Comparison of ENCODE assay signal across 8 cellular contexts in genomic region chr4:56129431-56129861, GRCh38.
A peak's percentile ranks its signal among the peaks of the same experiment; 100 is the strongest.
DNase-seq lines count a peak whose midpoint lies in the region; ATAC-seq and TF ChIP-seq lines count a peak whose summit lies in the region.

No MANE protein-coding gene starts in this region.

- in situ Hi-C loops in GM13977 (cut with MboI; ENCODE audit: low pct_unique_long_range_greater_than_20kb, low sequenced_read_pairs, unreplicated experiment) = no loop called here

- TF ChIP-seq POLR2A in esophagus muscularis mucosa (IDR thresholded peaks at IDR 0.05; ENCODE audit: low read depth) = no peak

- H3K27me3 ChIP-seq in dorsolateral prefrontal cortex (no peaks in the 10 kb centered on the region), esophagus muscularis mucosa (no peaks in the 10 kb centered on the region)

- no peaks in the 10 kb centered on the region for H3K4me1 Mint-ChIP-seq in activated T-helper 17 cell treated with anti-CD3 and anti-CD28 coated beads, Interleukin-2, amount 50 U/mL, for 72 hours
- H3K4me1 Mint-ChIP-seq in naive thymus-derived CD8-positive, alpha-beta T cell = no peaks in the 10 kb centered on the region

- H3K27me3 Mint-ChIP-seq in activated T-helper 17 cell treated with anti-CD3 and anti-CD28 coated beads, Interleukin-2, amount 50 U/mL, for 72 hours = peaks cover 11% of the 10 kb centered on the region
- peaks cover 0 to 11% (median 8%) of the 10 kb centered on the region in 5 donors for H3K27me3 Mint-ChIP-seq in naive thymus-derived CD8-positive, alpha-beta T cell

- TF ChIP-seq EP300 in esophagus muscularis mucosa (IDR thresholded peaks at IDR 0.05) = no peak

- H3K4me3 Mint-ChIP-seq in activated T-helper 17 cell treated with anti-CD3 and anti-CD28 coated beads, Interleukin-2, amount 50 U/mL, for 72 hours = no peak overlapping the region
- H3K4me3 Mint-ChIP-seq in naive thymus-derived CD8-positive, alpha-beta T cell = no peak overlapping the region

- intact Hi-C loops in mucosa of descending colon (cut with DNase I, micrococcal nuclease) = no loop called here
- intact Hi-C loops in dorsolateral prefrontal cortex (cut with DNase I) = no loop called here
- intact Hi-C loops in esophagus muscularis mucosa (cut with DNase I) = no loop called here

- no peaks in the 10 kb centered on the region for H3K9me3 ChIP-seq in mucosa of descending colon
- H3K9me3 ChIP-seq in esophagus muscularis mucosa = no peaks in the 10 kb centered on the region

- ATAC-seq in HG03520 (IDR thresholded peaks at IDR 0.05; ENCODE audit: unreplicated experiment) = peak; percentile 67
- ATAC-seq in activated T-helper 17 cell treated with anti-CD3 and anti-CD28 coated beads, Interleukin-2, amount 50 U/mL, for 72 hours (replicated peaks) = peak; percentile 39
- ATAC-seq in mucosa of descending colon = peak; percentile 98
- no peak for ATAC-seq in naive thymus-derived CD8-positive, alpha-beta T cell

- DNase-seq in GM13977 (ENCODE audit: low spot score) (no peak), mucosa of descending colon (peak; percentile 71 to 86 (median 86)), dorsolateral prefrontal cortex (no peak), esophagus muscularis mucosa (ENCODE audit: extremely low spot score) (no peak), NK-92 (lab: John Stamatoyannopoulos, UW; ENCODE audit: unreplicated experiment) (no peak)
- no peak for DNase-seq in naive thymus-derived CD8-positive, alpha-beta T cell

- TF ChIP-seq CTCF in GM13977 (IDR thresholded peaks at IDR 0.05; ENCODE audit: extremely low read depth, insufficient read depth, missing control alignments) (peak; percentile 38), mucosa of descending colon (IDR thresholded peaks at IDR 0.05) (peak; percentile 53), dorsolateral prefrontal cortex (IDR thresholded peaks at IDR 0.05 in 54 of 56, conservative IDR thresholded peaks at IDR 0.05 in 2 of 56; ENCODE audit: low read depth in 1 of 56, partially characterized antibody in 56 of 56) (no peak), esophagus muscularis mucosa (IDR thresholded peaks at IDR 0.05) (no peak)

- POLR2A ChIA-PET in naive thymus-derived CD8-positive, alpha-beta T cell (lab: Charles Lee) = no interaction called here

- no peak overlapping the region for H3K4me3 ChIP-seq in mucosa of descending colon
- H3K4me3 ChIP-seq in dorsolateral prefrontal cortex = no peak overlapping the region
- no peak overlapping the region for H3K4me3 ChIP-seq in esophagus muscularis mucosa

- WGBS in esophagus muscularis mucosa = 54% methylated on average over 7 of the region's 7 CpGs

- H3K36me3 ChIP-seq in mucosa of descending colon (ENCODE audit: low read depth) (no peaks in the 10 kb centered on the region), esophagus muscularis mucosa (no peaks in the 10 kb centered on the region)

- no peak overlapping the region for H3K27ac Mint-ChIP-seq in activated T-helper 17 cell treated with anti-CD3 and anti-CD28 coated beads, Interleukin-2, amount 50 U/mL, for 72 hours
- H3K27ac Mint-ChIP-seq in naive thymus-derived CD8-positive, alpha-beta T cell = no peak overlapping the region

- H3K9me3 Mint-ChIP-seq in activated T-helper 17 cell treated with anti-CD3 and anti-CD28 coated beads, Interleukin-2, amount 50 U/mL, for 72 hours = no peaks in the 10 kb centered on the region
- no peaks in the 10 kb centered on the region for H3K9me3 Mint-ChIP-seq in naive thymus-derived CD8-positive, alpha-beta T cell

- no peaks in the 10 kb centered on the region for H3K36me3 Mint-ChIP-seq in activated T-helper 17 cell treated with anti-CD3 and anti-CD28 coated beads, Interleukin-2, amount 50 U/mL, for 72 hours (ENCODE audit: low read depth)
- H3K36me3 Mint-ChIP-seq in naive thymus-derived CD8-positive, alpha-beta T cell = no peaks in the 10 kb centered on the region

- H3K27ac ChIP-seq in dorsolateral prefrontal cortex = no peak overlapping the region
- H3K27ac ChIP-seq in esophagus muscularis mucosa (replicated peaks in 1 of 4) = no peak overlapping the region

- H3K4me1 ChIP-seq in mucosa of descending colon (ENCODE audit: low read depth) (no peaks in the 10 kb centered on the region), esophagus muscularis mucosa (peaks cover 0 to 3% (median 0%) of the 10 kb centered on the region in 4 donors)

Comparison
In these comparisons a context has a peak if more than half of its experiments do, and no peak if none do; other contexts are left out.
1. DNase-seq: peak in mucosa of descending colon (3 of 3); none in GM13977 (single experiment), naive thymus-derived CD8-positive, alpha-beta T cell (0 of 10), dorsolateral prefrontal cortex (0 of 10), esophagus muscularis mucosa (single experiment) and NK-92 (single experiment).
2. CTCF ChIP-seq: peak in GM13977 (single experiment) and mucosa of descending colon (single experiment); none in dorsolateral prefrontal cortex (0 of 56) and esophagus muscularis mucosa (0 of 3).
3. ATAC-seq: peak in HG03520 (single experiment), activated T-helper 17 cell treated with anti-CD3 and anti-CD28 coated beads, Interleukin-2, amount 50 U/mL, for 72 hours (single experiment) and mucosa of descending colon (single experiment); none in naive thymus-derived CD8-positive, alpha-beta T cell (0 of 2).